ENCODE assay signal across 2 cellular contexts in the genomic region with DNA sequence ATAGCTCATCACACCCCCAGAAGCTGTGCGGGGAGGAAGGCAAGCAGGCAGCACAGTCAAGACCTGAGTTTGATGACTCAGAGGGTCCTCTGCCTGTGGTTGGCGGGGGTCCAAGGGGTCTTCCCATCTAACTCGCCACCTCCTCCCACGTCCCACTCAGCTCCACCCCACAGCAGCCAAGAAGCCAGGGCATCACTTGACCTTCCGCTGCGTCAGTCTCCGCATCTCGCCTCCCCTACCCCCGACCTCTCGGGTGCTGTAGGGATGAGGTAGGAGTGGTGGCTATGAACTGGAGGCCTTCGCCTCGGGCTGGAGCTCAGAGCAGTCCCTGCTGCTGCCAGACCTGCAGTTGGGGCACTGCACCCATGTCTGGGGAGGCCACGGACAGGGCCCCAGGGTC.
TF ChIP-seq lines count a peak whose summit lies in the region.

No MANE protein-coding gene starts in this region.

TF ChIP-seq in H1, 55 proteins besides CTCF, POLR2A, EP300 and RAD21:
- TF ChIP-seq ATF2 (IDR thresholded peaks at IDR 0.05; ENCODE audit: low read length): no peak
- TF ChIP-seq GABPA (IDR thresholded peaks at IDR 0.05; ENCODE audit: borderline replicate concordance, insufficient read depth, low read length): no peak
- no peak for TF ChIP-seq BRCA1 (IDR thresholded peaks at IDR 0.05; ENCODE audit: low read depth, low read length)
- no peak for TF ChIP-seq KDM5A (IDR thresholded peaks at IDR 0.05; ENCODE audit: low read length)
- TF ChIP-seq, protein P1, sequence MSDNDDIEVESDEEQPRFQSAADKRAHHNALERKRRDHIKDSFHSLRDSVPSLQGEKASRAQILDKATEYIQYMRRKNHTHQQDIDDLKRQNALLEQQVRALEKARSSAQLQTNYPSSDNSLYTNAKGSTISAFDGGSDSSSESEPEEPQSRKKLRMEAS (IDR thresholded peaks at IDR 0.05): no peak
- no peak for TF ChIP-seq SP1 (IDR thresholded peaks at IDR 0.05; ENCODE audit: low read depth, low read length)
- TF ChIP-seq HDAC6 (IDR thresholded peaks at IDR 0.05; ENCODE audit: low read depth, low read length): no peak

TF ChIP-seq in SK-N-SH, 30 proteins besides CTCF, POLR2A, EP300 and RAD21:
- TF ChIP-seq GABPA (IDR thresholded peaks at IDR 0.05; ENCODE audit: low read depth): no peak
- no peak for TF ChIP-seq REST (IDR thresholded peaks at IDR 0.05; ENCODE audit: low read depth, low read length)
- TF ChIP-seq RCOR1 (IDR thresholded peaks at IDR 0.05; ENCODE audit: low read length): no peak
- no peak for TF ChIP-seq GATA2 (CRISPR knock-in tag; IDR thresholded peaks at IDR 0.05)
- TF ChIP-seq MXI1 (IDR thresholded peaks at IDR 0.05; ENCODE audit: low read depth, low read length): no peak
- no peak for TF ChIP-seq EZH2phosphoT487 (IDR thresholded peaks at IDR 0.05; ENCODE audit: borderline replicate concordance, low read depth)
- no peak for TF ChIP-seq RFX5 (IDR thresholded peaks at IDR 0.05; ENCODE audit: low read length)
- TF ChIP-seq CHD2 (IDR thresholded peaks at IDR 0.05; ENCODE audit: low read length, partially characterized antibody): no peak
- no peak for TF ChIP-seq JUND (IDR thresholded peaks at IDR 0.05)
- no peak for TF ChIP-seq YY1 (IDR thresholded peaks at IDR 0.05; ENCODE audit: low read depth)
- TF ChIP-seq FOXM1 (IDR thresholded peaks at IDR 0.05; ENCODE audit: low read depth): no peak
- TF ChIP-seq SMC3 (IDR thresholded peaks at IDR 0.05; ENCODE audit: low read depth, low read length): no peak
- no peak for TF ChIP-seq NRF1 (IDR thresholded peaks at IDR 0.05; ENCODE audit: low read depth, low read length)
- TF ChIP-seq TEAD4 (IDR thresholded peaks at IDR 0.05; ENCODE audit: borderline replicate concordance, insufficient read depth): no peak
- TF ChIP-seq SIN3A (IDR thresholded peaks at IDR 0.05; ENCODE audit: borderline replicate concordance, low read depth, low read length): no peak
- TF ChIP-seq TCF12 (IDR thresholded peaks at IDR 0.05): no peak
TF ChIP-seq in SK-N-SH: peak in this region for 0.
